In the genomic region with DNA sequence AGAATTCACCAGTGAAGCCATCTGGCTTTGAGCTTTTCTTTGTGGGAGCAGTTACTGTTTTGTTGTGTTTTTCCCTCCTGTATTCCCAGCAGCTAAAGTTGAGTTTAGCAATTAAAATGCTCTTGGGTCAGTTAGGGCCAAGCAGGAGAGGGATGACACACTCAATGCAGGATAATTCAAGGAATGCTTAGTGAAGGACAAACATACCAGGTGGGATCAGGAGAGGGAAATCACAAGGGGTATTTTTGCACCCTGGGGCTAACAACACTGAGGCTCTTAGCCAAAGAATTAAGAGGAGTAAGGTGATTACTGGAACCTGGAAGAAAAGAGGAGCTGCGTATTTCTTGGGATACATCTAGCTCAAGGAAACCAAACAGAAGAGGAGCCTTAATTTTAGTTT, we compare ENCODE assay signal across 28 cellular contexts.
"Had no signal": no experiment of that assay in that cellular context is flagged by ENCODE, and none has a peak within 500 bp of the region (broad histone marks: within the 10 kb centered on the region; RNA-seq: fewer than 3 reads in every experiment).

No MANE protein-coding gene starts in this region.

- H3K27ac Mint-ChIP-seq: activated naive CD4-positive, alpha-beta T cell treated with anti-CD3 and anti-CD28 coated beads, Interleukin-2, amount 50 U/mL, for 72 hours; activated T-cell treated with anti-CD3 and anti-CD28 coated beads, Interleukin-2, amount 50 U/mL, for 24 hours; activated T-helper 17 cell treated with anti-CD3 and anti-CD28 coated beads, Interleukin-2, amount 50 U/mL, for 72 hours; effector memory CD8-positive, alpha-beta T cell; memory B cell; nephron; stimulated activated memory B cell treated with anti-CD40 and anti-IgM and Interleukin-4, amounts not matched to agents 10 μg/mL and 1 μg/mL and 100 μg/mL, for 72 hours had no signal

- H3K4me1 ChIP-seq: breast epithelium, esophagus squamous epithelium, parathyroid adenoma, right lobe of liver, stomach, suprapubic skin, tibial nerve, uterus had no signal

- H3K27me3 Mint-ChIP-seq: activated T-cell treated with anti-CD3 and anti-CD28 coated beads, Interleukin-2, amount 50 U/mL, for 24 hours; activated T-helper 17 cell treated with anti-CD3 and anti-CD28 coated beads, Interleukin-2, amount 50 U/mL, for 72 hours; central memory CD8-positive, alpha-beta T cell; effector memory CD8-positive, alpha-beta T cell; memory B cell; stimulated activated memory B cell treated with anti-CD40 and anti-IgM and Interleukin-4, amounts not matched to agents 10 μg/mL and 1 μg/mL and 100 μg/mL, for 72 hours had no signal

- H3K4me1 Mint-ChIP-seq: activated T-helper 17 cell treated with anti-CD3 and anti-CD28 coated beads, Interleukin-2, amount 50 U/mL, for 72 hours; central memory CD8-positive, alpha-beta T cell; memory B cell; nephron; stimulated activated memory B cell treated with anti-CD40 and anti-IgM and Interleukin-4, amounts not matched to agents 10 μg/mL and 1 μg/mL and 100 μg/mL, for 72 hours had no signal

- H3K4me2 ChIP-seq: smooth muscle cell had no signal

- H3K4me3 ChIP-seq: breast epithelium, dorsolateral prefrontal cortex, esophagus squamous epithelium, gastroesophageal sphincter, right lobe of liver, smooth muscle cell, stomach, suprapubic skin, tibial nerve, uterus had no signal

- H3K79me2 ChIP-seq: parathyroid adenoma had no signal

- H2AFZ ChIP-seq: parathyroid adenoma had no signal

- ATAC-seq: activated naive CD4-positive, alpha-beta T cell treated with anti-CD3 and anti-CD28 coated beads, Interleukin-2, amount 50 U/mL, for 72 hours; activated T-helper 17 cell treated with anti-CD3 and anti-CD28 coated beads, Interleukin-2, amount 50 U/mL, for 72 hours; effector memory CD8-positive, alpha-beta T cell; gastroesophageal sphincter; left colon; right lobe of liver; stimulated activated memory B cell treated with anti-CD40 and anti-IgM and Interleukin-4, amounts not matched to agents 10 μg/mL and 1 μg/mL and 100 μg/mL, for 72 hours had no signal

- H3K9me3 Mint-ChIP-seq: nephron had no signal

- H3K4me3 Mint-ChIP-seq: activated T-cell treated with anti-CD3 and anti-CD28 coated beads, Interleukin-2, amount 50 U/mL, for 24 hours; activated T-helper 17 cell treated with anti-CD3 and anti-CD28 coated beads, Interleukin-2, amount 50 U/mL, for 72 hours; central memory CD8-positive, alpha-beta T cell; effector memory CD8-positive, alpha-beta T cell; memory B cell; nephron; stimulated activated memory B cell treated with anti-CD40 and anti-IgM and Interleukin-4, amounts not matched to agents 10 μg/mL and 1 μg/mL and 100 μg/mL, for 72 hours had no signal

- H3K36me3 Mint-ChIP-seq: activated naive CD4-positive, alpha-beta T cell treated with anti-CD3 and anti-CD28 coated beads, Interleukin-2, amount 50 U/mL, for 72 hours; memory B cell; stimulated activated memory B cell treated with anti-CD40 and anti-IgM and Interleukin-4, amounts not matched to agents 10 μg/mL and 1 μg/mL and 100 μg/mL, for 72 hours had no signal

- H3K36me3 ChIP-seq: breast epithelium, esophagus squamous epithelium, gastroesophageal sphincter, right lobe of liver, stomach, suprapubic skin, tibial nerve, uterus, WERI-Rb-1 had no signal

- H3K27ac ChIP-seq: breast epithelium, dorsolateral prefrontal cortex, esophagus squamous epithelium, gastroesophageal sphincter, parathyroid adenoma, right lobe of liver, stomach, suprapubic skin, tibial nerve, uterus, WERI-Rb-1 had no signal

- DNase-seq: activated CD4-positive, alpha-beta T cell treated with anti-CD3 and anti-CD28 coated beads for 1 hour; activated CD8-positive, alpha-beta memory T cell treated with anti-CD3 and anti-CD28 coated beads for 24 hours; activated CD8-positive, alpha-beta memory T cell treated with anti-CD3 and anti-CD28 coated beads, Interleukin-2, amount 50 U/mL, for 4 hours; activated T-cell treated with anti-CD3 and anti-CD28 coated beads, Interleukin-2, amount 50 U/mL, for 24 hours; dorsolateral prefrontal cortex; effector memory CD8-positive, alpha-beta T cell; esophagus squamous epithelium; head of caudate nucleus; hypothalamus; left colon; nucleus accumbens; right lobe of liver; stimulated activated CD4-positive, alpha-beta T cell treated with anti-CD3 and anti-CD28 coated beads, Interleukin-15, amount 100 ng/mL, for 24 hours; stomach; uterus; WERI-Rb-1 had no signal

- H3K9me3 ChIP-seq: breast epithelium, esophagus squamous epithelium, gastroesophageal sphincter, right lobe of liver, stomach, suprapubic skin, tibial nerve, uterus had no signal

- H3K27me3 ChIP-seq: breast epithelium, dorsolateral prefrontal cortex, esophagus squamous epithelium, gastroesophageal sphincter, right lobe of liver, stomach, suprapubic skin, tibial nerve, uterus had no signal

- H3K9ac ChIP-seq: parathyroid adenoma had no signal
